Comparison of ENCODE assay signal across 20 cellular contexts in genomic region chr9:81256368-81256767, GRCh38.
"Had no signal": no experiment of that assay in that cellular context is flagged by ENCODE, and none has a peak within 500 bp of the region (broad histone marks: within the 10 kb centered on the region; RNA-seq: fewer than 3 reads in every experiment).

No MANE protein-coding gene starts in this region.

- H3K9ac ChIP-seq: KMS-11 had no signal

- DNase-seq: activated CD4-positive, alpha-beta memory T cell treated with anti-CD3 and anti-CD28 coated beads for 36 hours; activated CD4-positive, alpha-beta T cell treated with anti-CD3 and anti-CD28 coated beads, Interleukin-2, amount 10 ng/mL, durations not matched to agents 7 days and 5 days; activated CD4-positive, CD25-positive, alpha-beta regulatory T cell treated with anti-CD3 and anti-CD28 coated beads, Interleukin-2, amount 50 U/mL, for 72 hours; activated CD8-positive, alpha-beta memory T cell treated with anti-CD3 and anti-CD28 coated beads for 24 hours; activated gamma-delta T cell; activated naive CD4-positive, alpha-beta T cell treated with anti-CD3 and anti-CD28 coated beads for 36 hours; activated T-cell treated with anti-CD3 and anti-CD28 coated beads, Interleukin-2, amount 50 U/mL, for 4 hours; amygdala; MG63; NCI-H1092; NCI-H1417; NCI-H1930; NCI-H2171; NCI-H510A; NCI-H526 treated with DMSO at 0.1 percent for 48 hours; PC-9; SHP77 treated with DMSO at 0.1 percent for 48 hours had no signal

- H3K4me3 ChIP-seq: MG63, PC-9 had no signal

- H3K36me3 ChIP-seq: MG63 had no signal

- ATAC-seq: activated T-cell treated with anti-CD3 and anti-CD28 coated beads, Interleukin-2, amount 50 U/mL, for 4 hours; WTC11 had no signal

- FAIRE-seq: astrocyte had no signal

- H2AFZ ChIP-seq: PC-9 had no signal

- H3K4me2 ChIP-seq: KMS-11, PC-9 had no signal

- H3K9me3 ChIP-seq: MG63 had no signal

- H3K27me3 ChIP-seq: MG63 had no signal

- H3K27ac ChIP-seq: KMS-11, PC-9 had no signal
